In the genomic region with DNA sequence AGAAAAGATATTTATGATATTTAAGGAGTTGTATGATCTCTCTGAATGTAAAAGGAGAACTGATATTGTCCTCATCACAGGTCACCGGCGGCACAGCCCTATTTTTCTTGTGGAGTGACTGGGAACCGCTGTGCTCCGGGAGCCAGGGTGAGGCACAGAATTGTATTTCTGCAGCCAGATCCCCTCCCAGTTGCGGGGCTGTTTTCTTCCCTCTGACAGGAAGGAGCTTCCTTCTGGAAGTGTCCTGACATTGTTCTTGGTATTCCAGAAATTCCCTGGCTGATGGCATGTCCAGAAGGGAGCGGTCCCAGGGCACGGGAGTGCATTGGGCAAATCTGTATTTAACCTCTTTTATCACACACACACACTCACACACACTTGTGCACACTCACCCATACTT, we compare ENCODE assay signal across 2 cellular contexts.
TF ChIP-seq lines count a peak whose summit lies in the region.

No MANE protein-coding gene starts in this region.

TF ChIP-seq in IMR-90, 13 proteins besides CTCF, POLR2A, EP300 and RAD21:
- TF ChIP-seq MAFK (IDR thresholded peaks at IDR 0.05; ENCODE audit: low read depth, low read length): no peak
- TF ChIP-seq SMC3 (IDR thresholded peaks at IDR 0.05; ENCODE audit: low read depth, low read length): no peak
- TF ChIP-seq RCOR1 (IDR thresholded peaks at IDR 0.05; ENCODE audit: insufficient replicate concordance, low read length): no peak
- TF ChIP-seq, protein P1, sequence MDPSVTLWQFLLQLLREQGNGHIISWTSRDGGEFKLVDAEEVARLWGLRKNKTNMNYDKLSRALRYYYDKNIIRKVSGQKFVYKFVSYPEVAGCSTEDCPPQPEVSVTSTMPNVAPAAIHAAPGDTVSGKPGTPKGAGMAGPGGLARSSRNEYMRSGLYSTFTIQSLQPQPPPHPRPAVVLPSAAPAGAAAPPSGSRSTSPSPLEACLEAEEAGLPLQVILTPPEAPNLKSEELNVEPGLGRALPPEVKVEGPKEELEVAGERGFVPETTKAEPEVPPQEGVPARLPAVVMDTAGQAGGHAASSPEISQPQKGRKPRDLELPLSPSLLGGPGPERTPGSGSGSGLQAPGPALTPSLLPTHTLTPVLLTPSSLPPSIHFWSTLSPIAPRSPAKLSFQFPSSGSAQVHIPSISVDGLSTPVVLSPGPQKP (IDR thresholded peaks at IDR 0.05; ENCODE audit: borderline replicate concordance, low read depth, low read length): no peak
- no peak for TF ChIP-seq MXI1 (IDR thresholded peaks at IDR 0.05; ENCODE audit: borderline replicate concordance, low read depth, low read length)
- TF ChIP-seq CHD1 (IDR thresholded peaks at IDR 0.05; ENCODE audit: low read depth, low read length): no peak
- TF ChIP-seq BHLHE40 (IDR thresholded peaks at IDR 0.05; ENCODE audit: low read depth, low read length): no peak
- no peak for TF ChIP-seq FOS (IDR thresholded peaks at IDR 0.05; ENCODE audit: low read depth, low read length)
- no peak for TF ChIP-seq NFE2L2 (IDR thresholded peaks at IDR 0.05; ENCODE audit: low read depth, low read length)
- TF ChIP-seq, protein P2, sequence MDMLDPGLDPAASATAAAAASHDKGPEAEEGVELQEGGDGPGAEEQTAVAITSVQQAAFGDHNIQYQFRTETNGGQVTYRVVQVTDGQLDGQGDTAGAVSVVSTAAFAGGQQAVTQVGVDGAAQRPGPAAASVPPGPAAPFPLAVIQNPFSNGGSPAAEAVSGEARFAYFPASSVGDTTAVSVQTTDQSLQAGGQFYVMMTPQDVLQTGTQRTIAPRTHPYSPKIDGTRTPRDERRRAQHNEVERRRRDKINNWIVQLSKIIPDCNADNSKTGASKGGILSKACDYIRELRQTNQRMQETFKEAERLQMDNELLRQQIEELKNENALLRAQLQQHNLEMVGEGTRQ (IDR thresholded peaks at IDR 0.05; ENCODE audit: low read depth, low read length): no peak
- no peak for TF ChIP-seq MAZ (IDR thresholded peaks at IDR 0.05; ENCODE audit: borderline replicate concordance, low read depth, low read length)
- TF ChIP-seq RFX5 (IDR thresholded peaks at IDR 0.05; ENCODE audit: low read depth, low read length): no peak

TF ChIP-seq in H1, 55 proteins besides CTCF, POLR2A, EP300 and RAD21:
- TF ChIP-seq SP2 (IDR thresholded peaks at IDR 0.05; ENCODE audit: low read length) (no peak), CHD2 (IDR thresholded peaks at IDR 0.05; ENCODE audit: low read length) (no peak), CBX8 (IDR thresholded peaks at IDR 0.05; ENCODE audit: borderline replicate concordance, low read depth, low read length) (no peak), SUZ12 (IDR thresholded peaks at IDR 0.05; ENCODE audit: low read length) (no peak), SIRT6 (IDR thresholded peaks at IDR 0.05; ENCODE audit: low read length) (no peak), SIN3A (conservative IDR thresholded peaks at IDR 0.05 in 1 of 2, IDR thresholded peaks at IDR 0.05 in 1 of 2; ENCODE audit: low read depth in 1 of 2, low read length in 2 of 2) (no peak), KDM1A (IDR thresholded peaks at IDR 0.05; ENCODE audit: borderline replicate concordance, low read length) (no peak)
TF ChIP-seq in H1: peak in this region for 0.
